Comparison of ENCODE assay signal across 14 cellular contexts in genomic region chr12:3128498-3129293, GRCh38. TPM values are rescaled to one million over a fixed set of nuclear protein-coding genes. Genes with fewer than 3 reads are reported as not detected.
A peak's percentile ranks its signal among the peaks of the same experiment; 100 is the strongest.
DNase-seq lines count a peak whose midpoint lies in the region; ATAC-seq, FAIRE-seq and TF ChIP-seq lines count a peak whose summit lies in the region.
"Had no signal": no experiment of that assay in that cellular context is flagged by ENCODE, and none has a peak within 500 bp of the region (broad histone marks: within the 10 kb centered on the region; RNA-seq: fewer than 3 reads in every experiment).

No MANE protein-coding gene starts in this region.

- H4K20me1 ChIP-seq in HepG2 (ENCODE audit: insufficient read depth, low read length) (no peaks in the 10 kb centered on the region; the same call in 1 of the 2 replicates), astrocyte (ENCODE audit: insufficient read depth, low read length) (peaks cover 50% of the 10 kb centered on the region)

- no peak overlapping the region for H3K27ac Mint-ChIP-seq in astrocyte (ENCODE audit: unreplicated experiment)
- H3K27ac Mint-ChIP-seq: CD4-positive, alpha-beta T cell; IgD-negative memory B cell had no signal

- no peaks in the 10 kb centered on the region for H3K9me3 ChIP-seq in HepG2 (ENCODE audit: low read length)
- H3K9me3 ChIP-seq in right lobe of liver, result no peaks in the 10 kb centered on the region
- H3K9me3 ChIP-seq in astrocyte (ENCODE audit: insufficient read depth, low read depth, low read length), result no peaks in the 10 kb centered on the region

- BruUV-seq in HepG2 (replicated peaks; lab: Mats Ljungman, UMichigan), result no TSS peak

- no peak for TF ChIP-seq RAD21 in HepG2 (CRISPR knock-in tag; IDR thresholded peaks at IDR 0.05)

- no peak for TF ChIP-seq EP300 in HepG2 (IDR thresholded peaks at IDR 0.05; ENCODE audit: low read depth in 2 of 2, low read length in 2 of 2)
- no peak for TF ChIP-seq EP300 in HepG2 (CRISPR knock-in tag; IDR thresholded peaks at IDR 0.05; ENCODE audit: borderline replicate concordance)

- no peak overlapping the region for H3K9ac ChIP-seq in HepG2 (ENCODE audit: insufficient read depth, low read depth, low read length)
- no peak overlapping the region for H3K9ac ChIP-seq in astrocyte (ENCODE audit: low read length)

- peaks cover 14% of the 10 kb centered on the region for H3K27me3 Mint-ChIP-seq in astrocyte (ENCODE audit: low read depth, unreplicated experiment)

- in situ Hi-C loops in HepG2 (cut with HindIII; ENCODE audit: extremely low pct_ligation_motif_present, low pct_unique_long_range_greater_than_20kb), result no loop called here

- CTCF ChIA-PET in HepG2 (lab: Yijun Ruan, JAX; ENCODE audit: low intra/inter-chr PET ratio, low total read pairs), result no interaction called here

- peaks cover 6% of the 10 kb centered on the region for H3K9me3 Mint-ChIP-seq in astrocyte (ENCODE audit: unreplicated experiment)
- H3K9me3 Mint-ChIP-seq: CD4-positive, alpha-beta T cell had no signal

- no peaks in the 10 kb centered on the region for H3K36me3 Mint-ChIP-seq in astrocyte (ENCODE audit: low read depth, unreplicated experiment)
- H3K36me3 Mint-ChIP-seq: IgD-negative memory B cell had no signal

- H3K27ac ChIP-seq in HepG2 (ENCODE audit: extremely low read length, insufficient read depth, low read length) (no peak overlapping the region), right lobe of liver (no peak overlapping the region), astrocyte (ENCODE audit: low read depth, low read length) (no peak overlapping the region)
- H3K27ac ChIP-seq: A549, HL-60 had no signal

- TF ChIP-seq CTCF in HepG2 (CRISPR knock-in tag; IDR thresholded peaks at IDR 0.05) (no peak), right lobe of liver (IDR thresholded peaks at IDR 0.05) (no peak), astrocyte (IDR thresholded peaks at IDR 0.05; ENCODE audit: insufficient read depth, low read depth, low read length) (no peak)

- 94% methylated on average over 6 of the region's 6 CpGs for WGBS in HepG2 (ENCODE audit: low lambda C conversion rate)
- 89% methylated on average over 5 of the region's 6 CpGs for WGBS in right lobe of liver (ENCODE audit: insufficient coverage, low coverage, low lambda C conversion rate, missing lambda C conversion rate)

- DNase-seq in HepG2 (ENCODE audit: low spot score) (no peak), right lobe of liver (no peak), HTR-8/SVneo (ENCODE audit: insufficient read length, low spot score) (no peak), astrocyte (ENCODE audit: low read depth) (no peak), urothelium cell line (ENCODE audit: low spot score) (no peak), NCI-H146 treated with DMSO at 0.1 percent for 48 hours (lab: John Stamatoyannopoulos, UW; ENCODE audit: unreplicated experiment) (no peak), left colon (no peak)
- DNase-seq: C1 segment of cervical spinal cord; Calu3; CD4-positive, alpha-beta T cell; DMS 273 treated with DMSO at 0.1 percent for 48 hours had no signal

- H3K79me2 ChIP-seq in HepG2 (ENCODE audit: insufficient read depth, low read length) (peaks cover 6% of the 10 kb centered on the region), astrocyte (ENCODE audit: insufficient read depth, low read length) (peaks cover 17% of the 10 kb centered on the region)

- ATAC-seq in HepG2 (no peak), right lobe of liver (no peak), left colon (no peak)
- ATAC-seq: A549 had no signal

- H3K4me1 ChIP-seq in HepG2 (ENCODE audit: insufficient read depth, low read length) (peaks cover 7% of the 10 kb centered on the region; the same call in 1 of the 2 replicates), right lobe of liver (peaks cover 0 to 29% (median 12%) of the 10 kb centered on the region in 4 donors), astrocyte (ENCODE audit: insufficient read depth, low read length) (peaks cover 25% of the 10 kb centered on the region)

- FAIRE-seq in HepG2 (lab: Jason Lieb, UNC) (no peak), HTR-8/SVneo (lab: Jason Lieb, UNC) (peak; percentile 55), astrocyte (lab: Jason Lieb, UNC) (no peak), urothelium cell line (lab: Jason Lieb, UNC) (peak; percentile 35)
- FAIRE-seq: A549 had no signal

- H3K4me1 Mint-ChIP-seq in astrocyte (ENCODE audit: low read depth, unreplicated experiment), result peaks cover 16% of the 10 kb centered on the region

- H3K36me3 ChIP-seq in HepG2 (replicated peaks in 1 of 2; ENCODE audit: control insufficient read depth in 1 of 2, insufficient read depth in 2 of 2, low read length in 2 of 2) (peaks cover 3 to 10% of the 10 kb centered on the region in 2 experiments; a peak in 4 of 5 replicates), right lobe of liver (no peaks in the 10 kb centered on the region), astrocyte (ENCODE audit: insufficient read depth, low read length) (no peaks in the 10 kb centered on the region)

- H3K27me3 ChIP-seq in HepG2 (ENCODE audit: control insufficient read depth in 1 of 2, insufficient read depth in 2 of 2, low read length in 2 of 2) (no peaks in the 10 kb centered on the region), right lobe of liver (no peaks in the 10 kb centered on the region), astrocyte (ENCODE audit: insufficient read depth, low read length) (peaks cover 7% of the 10 kb centered on the region)

- H2AFZ ChIP-seq in HepG2 (ENCODE audit: low read length), result no peak overlapping the region
- H2AFZ ChIP-seq in astrocyte (ENCODE audit: low read depth, low read length), result no peak overlapping the region

- POLR2A ChIA-PET in HepG2 (lab: Yijun Ruan, JAX), result interaction anchor here (1.2 kb wide), 1 partner anchor 24 kb away, joined by 3 read pairs; no protein-coding TSS in a partner anchor

- H3K4me3 ChIP-seq in HepG2 (replicated peaks in 1 of 3; ENCODE audit: insufficient read depth in 1 of 3, low read depth in 2 of 3, low read length in 3 of 3) (no peak overlapping the region), right lobe of liver (no peak overlapping the region), astrocyte (ENCODE audit: insufficient read depth, low read depth, low read length) (no peak overlapping the region)
- H3K4me3 ChIP-seq: A549 had no signal

- intact Hi-C loops in HepG2 (cut with micrococcal nuclease; ENCODE audit: unreplicated experiment) (no loop called here), right lobe of liver (cut with DNase I) (no loop called here), left colon (cut with DNase I, micrococcal nuclease) (no loop called here)

- H3K4me2 ChIP-seq in HepG2 (ENCODE audit: low read depth, low read length) (no peak overlapping the region), astrocyte (ENCODE audit: low read length) (peak overlapping the region; percentile 51)
- H3K4me2 ChIP-seq: A549 had no signal

- peak overlapping the region; percentile 11 for H3K4me3 Mint-ChIP-seq in astrocyte (ENCODE audit: unreplicated experiment)
- H3K4me3 Mint-ChIP-seq: CD4-positive, alpha-beta T cell; IgD-negative memory B cell had no signal

- TF ChIP-seq POLR2A in HepG2 (IDR thresholded peaks at IDR 0.05; ENCODE audit: insufficient read depth in 1 of 2, low read depth in 2 of 2, low read length in 2 of 2) (no peak), right lobe of liver (IDR thresholded peaks at IDR 0.05) (no peak)

TF ChIP-seq in HepG2, 621 proteins besides CTCF, POLR2A, EP300 and RAD21:
- TF ChIP-seq ONECUT2 (CRISPR knock-in tag; IDR thresholded peaks at IDR 0.05), result no peak
- TF ChIP-seq CEBPB (IDR thresholded peaks at IDR 0.05; ENCODE audit: borderline replicate concordance, low read depth, low read length), result peak; percentile 79

RNA-seq across cellular contexts. Expression of gene TSPAN9, which starts 51.5 kb away (rescaled TPM):
- total RNA-seq in HepG2 (2016; rRNA removed; fragmentation: Illumina TruSeq; extraction: Trizol), result 11.6 and 18.1 TPM in 2 replicates
- total RNA-seq in HepG2 (2016; cell fraction: cytosol; rRNA removed; fragmentation: Illumina TruSeq; extraction: Trizol; ENCODE audit: low read depth), result 2.5 and 3.1 TPM in 2 replicates
- 9.6 and 21.5 TPM in 2 replicates for total RNA-seq in HepG2 (2016; cell fraction: insoluble cytoplasmic fraction; rRNA removed; fragmentation: Illumina TruSeq; extraction: Trizol)
- 4.4 and 4.6 TPM in 2 replicates for total RNA-seq in HepG2 (2016; cell fraction: membrane; rRNA removed; fragmentation: Illumina TruSeq; extraction: Trizol)
- 16.9 and 19.5 TPM in 2 replicates for total RNA-seq in HepG2 (2016; cell fraction: nucleus; rRNA removed; fragmentation: Illumina TruSeq; extraction: Trizol)
- polyA plus RNA-seq in HepG2 (2011; rRNA removed), result 42.3 and 58.2 TPM in 2 replicates
- polyA plus RNA-seq in HepG2 (2011; cell fraction: cytosol; rRNA removed), result 38.6 and 41.6 TPM in 2 replicates
- polyA plus RNA-seq in HepG2 (2011; cell fraction: nucleus; rRNA removed), result 55.3 and 55.7 TPM in 2 replicates
- 27.2 and 58.7 TPM in 2 replicates for polyA plus RNA-seq in HepG2 (2012)
- 2.2 and 3.0 TPM in 2 replicates for polyA plus RNA-seq in HepG2 (2016; cell fraction: cytosol; fragmentation: Illumina TruSeq; extraction: Trizol; ENCODE audit: low read depth)
- polyA plus RNA-seq in HepG2 (2016; cell fraction: insoluble cytoplasmic fraction; fragmentation: Illumina TruSeq; extraction: Trizol; ENCODE audit: low read depth), result 9.6 and 13.8 TPM in 2 replicates
- 4.1 TPM in 2 replicates for polyA plus RNA-seq in HepG2 (2016; cell fraction: membrane; fragmentation: Illumina TruSeq; extraction: Trizol; ENCODE audit: low read depth)
- polyA plus RNA-seq in HepG2 (2016; cell fraction: nucleus; fragmentation: Illumina TruSeq; extraction: Trizol; ENCODE audit: insufficient read depth, low read depth), result 31.0 and 34.1 TPM in 2 replicates
- 9.4 and 96.3 TPM in 2 replicates for polyA minus RNA-seq in HepG2 (2011; rRNA and poly(A)+ RNA removed; ENCODE audit: low replicate concordance)
- 25.1 and 32.3 TPM in 2 replicates for polyA minus RNA-seq in HepG2 (2011; cell fraction: cytosol; rRNA and poly(A)+ RNA removed)
- 27.2 and 29.7 TPM in 2 replicates for polyA minus RNA-seq in HepG2 (2011; cell fraction: nucleus; rRNA and poly(A)+ RNA removed)
- 10 to 100 TPM; 23.7 to 53.2 (median 39.8) TPM for total RNA-seq in right lobe of liver
- 39.8 and 40.9 TPM in 2 replicates for total RNA-seq in astrocyte
- 1 to 10 TPM; 7.1 to 9.6 TPM for total RNA-seq in left colon
- polyA plus RNA-seq: IgD-negative memory B cell had no signal
